13 cellular contexts compared by ENCODE assay signal in the genomic region with DNA sequence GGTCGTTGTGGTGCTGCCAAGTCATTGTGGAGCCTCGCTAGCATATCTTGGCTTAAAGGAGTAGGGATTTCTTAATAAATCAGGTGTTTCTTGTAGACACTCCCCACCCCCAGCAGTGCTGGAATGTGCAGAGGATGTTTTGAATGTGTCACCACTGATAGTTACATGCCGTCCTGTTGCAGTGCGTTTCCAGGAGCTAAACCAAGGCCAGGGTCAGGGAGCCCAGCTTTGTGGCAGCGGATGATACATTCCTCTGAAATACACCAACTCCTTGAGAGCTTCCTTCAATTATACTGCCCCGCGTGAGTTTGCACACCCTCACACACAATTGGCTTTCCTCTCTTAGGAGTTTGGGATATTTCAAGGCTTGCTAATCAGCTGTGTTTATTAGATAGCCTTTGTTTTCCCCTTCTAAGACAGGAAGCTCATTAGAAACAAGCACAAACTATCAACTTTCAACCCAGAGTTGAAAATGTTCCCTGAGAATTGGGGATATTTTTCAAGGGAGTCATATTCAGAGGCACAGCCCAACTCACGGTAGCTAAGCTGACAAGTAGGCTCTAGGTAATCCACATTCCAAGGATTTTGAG.
DNase-seq lines count a peak whose midpoint lies in the region; ATAC-seq, FAIRE-seq and TF ChIP-seq lines count a peak whose summit lies in the region.
"Had no signal": no experiment of that assay in that cellular context is flagged by ENCODE, and none has a peak within 500 bp of the region (broad histone marks: within the 10 kb centered on the region; RNA-seq: fewer than 3 reads in every experiment).

No MANE protein-coding gene starts in this region.

- CTCF ChIA-PET in activated CD8-positive, alpha-beta memory T cell treated with anti-CD3 and anti-CD28 coated beads, Interleukin-2, amount 10 ng/mL, durations not matched to agents 7 days and 5 days (lab: Charles Lee) = no interaction called here

- TF ChIP-seq POLR2A in H54 (IDR thresholded peaks at IDR 0.05; ENCODE audit: low read depth, low read length) = no peak

- no peaks in the 10 kb centered on the region for H3K36me3 ChIP-seq in brain microvascular endothelial cell (replicated peaks)

- H3K9me3 Mint-ChIP-seq in CD14-positive monocyte = peaks cover 0 to 3% (median 0%) of the 10 kb centered on the region in 7 donors
- H3K9me3 Mint-ChIP-seq in activated CD8-positive, alpha-beta memory T cell treated with anti-CD3 and anti-CD28 coated beads, Interleukin-2, amount 10 ng/mL, durations not matched to agents 7 days and 5 days (ENCODE audit: low read depth) = no peaks in the 10 kb centered on the region
- H3K9me3 Mint-ChIP-seq: central memory CD8-positive, alpha-beta T cell had no signal

- intact Hi-C loops in left ventricle myocardium superior (cut with micrococcal nuclease) = no loop called here
- intact Hi-C loops in CD14-positive monocyte (cut with micrococcal nuclease) = no loop called here

- no peak overlapping the region for H3K4me3 Mint-ChIP-seq in CD14-positive monocyte
- no peak overlapping the region for H3K4me3 Mint-ChIP-seq in activated CD8-positive, alpha-beta memory T cell treated with anti-CD3 and anti-CD28 coated beads, Interleukin-2, amount 10 ng/mL, durations not matched to agents 7 days and 5 days
- H3K4me3 Mint-ChIP-seq: central memory CD8-positive, alpha-beta T cell had no signal

- no peak for TF ChIP-seq CTCF in brain microvascular endothelial cell (IDR thresholded peaks at IDR 0.05; ENCODE audit: low read depth, low read length, missing control alignments)
- TF ChIP-seq CTCF in CD14-positive monocyte (IDR thresholded peaks at IDR 0.05) = no peak

- H3K4me3 ChIP-seq in brain microvascular endothelial cell (ENCODE audit: low read depth, low read length) = no peak overlapping the region
- H3K4me3 ChIP-seq: GM12878 had no signal

- no peak overlapping the region for H3K27ac Mint-ChIP-seq in CD14-positive monocyte
- H3K27ac Mint-ChIP-seq in activated CD8-positive, alpha-beta memory T cell treated with anti-CD3 and anti-CD28 coated beads, Interleukin-2, amount 10 ng/mL, durations not matched to agents 7 days and 5 days = no peak overlapping the region

- no peaks in the 10 kb centered on the region for H3K27me3 Mint-ChIP-seq in CD14-positive monocyte (ENCODE audit: low read depth in 3 of 3)
- peaks cover 7% of the 10 kb centered on the region for H3K27me3 Mint-ChIP-seq in activated CD8-positive, alpha-beta memory T cell treated with anti-CD3 and anti-CD28 coated beads, Interleukin-2, amount 10 ng/mL, durations not matched to agents 7 days and 5 days
- H3K27me3 Mint-ChIP-seq: central memory CD8-positive, alpha-beta T cell had no signal

- in situ Hi-C loops in brain microvascular endothelial cell (cut with HindIII; ENCODE audit: low pct_ligation_motif_present, low sequenced_read_pairs) = no loop called here

- FAIRE-seq in H54 (lab: Jason Lieb, UNC) (peak; percentile 77), HTR-8/SVneo (lab: Jason Lieb, UNC) (no peak)
- FAIRE-seq: GM12878 had no signal

- H3K36me3 Mint-ChIP-seq in CD14-positive monocyte = no peaks in the 10 kb centered on the region
- no peaks in the 10 kb centered on the region for H3K36me3 Mint-ChIP-seq in activated CD8-positive, alpha-beta memory T cell treated with anti-CD3 and anti-CD28 coated beads, Interleukin-2, amount 10 ng/mL, durations not matched to agents 7 days and 5 days

- H3K4me1 Mint-ChIP-seq in CD14-positive monocyte = no peaks in the 10 kb centered on the region
- no peaks in the 10 kb centered on the region for H3K4me1 Mint-ChIP-seq in activated CD8-positive, alpha-beta memory T cell treated with anti-CD3 and anti-CD28 coated beads, Interleukin-2, amount 10 ng/mL, durations not matched to agents 7 days and 5 days
- H3K4me1 Mint-ChIP-seq: central memory CD8-positive, alpha-beta T cell had no signal

- H3K27me3 ChIP-seq in brain microvascular endothelial cell (replicated peaks) = no peaks in the 10 kb centered on the region

- DNase-seq in H54 (ENCODE audit: insufficient read length, low spot score) = peak; percentile 37
- DNase-seq in brain microvascular endothelial cell = peak; percentile 89
- peak; percentile 38 for DNase-seq in left ventricle myocardium superior
- DNase-seq in putamen (ENCODE audit: low spot score) = peak; percentile 17
- DNase-seq in CD14-positive monocyte (ENCODE audit: low spot score) = no peak
- DNase-seq in HTR-8/SVneo (ENCODE audit: insufficient read length, low spot score) = no peak
- no peak for DNase-seq in activated CD8-positive, alpha-beta memory T cell treated with anti-CD3 and anti-CD28 coated beads, Interleukin-2, amount 10 ng/mL, durations not matched to agents 7 days and 5 days
- DNase-seq: activated T-cell treated with anti-CD3 and anti-CD28 coated beads, Interleukin-2, amount 50 U/mL, for 48 hours; NCI-H187; stimulated activated naive CD8-positive, alpha-beta T cell treated with anti-CD3 and anti-CD28 coated beads, Interleukin-15, Interleukin-2, amounts not matched to agents 100 U/mL and 50 U/mL, for 24 hours had no signal

- ATAC-seq in left ventricle myocardium superior (peak; percentile 85), HG03354 (IDR thresholded peaks at IDR 0.05; ENCODE audit: poor library complexity, severe bottlenecking, unreplicated experiment) (no peak)
- ATAC-seq in activated CD8-positive, alpha-beta memory T cell treated with anti-CD3 and anti-CD28 coated beads, Interleukin-2, amount 10 ng/mL, durations not matched to agents 7 days and 5 days = no peak
- ATAC-seq: GM12878; stimulated activated naive CD8-positive, alpha-beta T cell treated with anti-CD3 and anti-CD28 coated beads, Interleukin-15, Interleukin-2, amounts not matched to agents 100 U/mL and 50 U/mL, for 24 hours had no signal

- H3K27ac ChIP-seq in brain microvascular endothelial cell = peak overlapping the region; percentile 30

Comparison
In these comparisons a context has a peak if more than half of its experiments do, and no peak if none do; other contexts are left out.
1. DNase-seq: peak in H54 (single experiment), brain microvascular endothelial cell (single experiment), left ventricle myocardium superior (single experiment) and putamen (single experiment); none in CD14-positive monocyte (single experiment), HTR-8/SVneo (single experiment) and activated CD8-positive, alpha-beta memory T cell treated with anti-CD3 and anti-CD28 coated beads, Interleukin-2, amount 10 ng/mL, durations not matched to agents 7 days and 5 days (single experiment).